8 cellular contexts compared by ENCODE assay signal in the genomic region with DNA sequence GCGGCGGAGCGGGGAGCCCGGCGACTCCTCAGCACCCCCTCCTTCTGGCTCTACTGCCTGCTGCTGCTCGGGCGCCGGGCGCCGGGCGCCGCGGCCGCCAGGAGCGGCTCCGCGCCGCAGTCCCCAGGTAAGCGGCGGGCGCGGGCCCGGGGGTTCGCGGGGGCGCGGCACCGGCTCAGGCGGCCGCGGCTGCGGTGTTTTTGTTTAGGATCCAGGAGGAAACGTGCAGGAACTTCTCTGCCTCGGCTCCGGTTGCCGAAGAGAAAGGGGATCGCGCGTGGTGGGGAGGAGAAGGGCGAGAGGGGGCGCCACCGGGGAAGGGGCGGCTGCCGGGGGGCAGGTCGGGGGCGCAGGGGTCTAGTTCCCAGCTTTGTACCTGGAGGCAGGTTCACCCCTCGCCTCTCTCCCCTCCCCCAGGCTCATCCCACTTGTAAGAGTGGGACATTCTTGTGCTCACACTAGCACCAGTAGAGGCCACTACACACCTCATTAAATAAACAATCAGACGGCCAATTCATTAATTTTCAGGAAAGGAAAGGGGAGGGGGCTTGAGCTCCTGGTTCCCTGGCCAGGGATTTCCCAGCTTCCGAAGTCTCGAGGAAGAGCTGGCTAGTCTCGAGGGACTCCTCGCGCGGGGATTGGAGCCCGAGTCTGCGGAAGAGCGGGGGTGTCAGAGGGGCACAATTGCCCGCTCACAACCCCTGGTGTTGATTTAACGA. TPM values are rescaled to one million over a fixed set of nuclear protein-coding genes. Genes with fewer than 3 reads are reported as not detected.
DNase-seq lines count a peak whose midpoint lies in the region; ATAC-seq, FAIRE-seq and TF ChIP-seq lines count a peak whose summit lies in the region.

No MANE protein-coding gene starts in this region.

- H3K9me3 Mint-ChIP-seq in astrocyte (ENCODE audit: unreplicated experiment) = no peaks in the 10 kb centered on the region

- H4K20me1 ChIP-seq in KMS-11 (ENCODE audit: insufficient read depth) = no peaks in the 10 kb centered on the region
- H4K20me1 ChIP-seq in astrocyte (ENCODE audit: insufficient read depth, low read length) = peaks cover 22% of the 10 kb centered on the region

- intact Hi-C loops in psoas muscle (cut with DNase I) = loop anchor here (5.0 to 10.0 kb wide), 3 partner anchors 86 to 268 kb away; partner anchors contain the start of gene ADPGK (in 1 of the 2)

- H3K79me2 ChIP-seq in KMS-11 (ENCODE audit: insufficient read depth, low read depth) (no peaks in the 10 kb centered on the region), astrocyte (ENCODE audit: insufficient read depth, low read length) (no peaks in the 10 kb centered on the region)

- H3K4me1 ChIP-seq in KMS-11 (ENCODE audit: low read depth, poor library complexity, severe bottlenecking) = peaks cover 15% of the 10 kb centered on the region
- peaks cover 9% of the 10 kb centered on the region for H3K4me1 ChIP-seq in astrocyte (ENCODE audit: insufficient read depth, low read length)
- peaks cover 55% of the 10 kb centered on the region for H3K4me1 ChIP-seq in psoas muscle

- DNase-seq in Ammon's horn (ENCODE audit: low spot score) (peak; percentile 83), SK-N-DZ (ENCODE audit: low spot score) (peak; percentile 72), astrocyte (ENCODE audit: low read depth) (peak; percentile 15), hippocampal formation (lab: John Stamatoyannopoulos, UW) (peak; percentile 40 to 70), psoas muscle (peak; percentile 38 to 70), SIG-M5 (lab: John Stamatoyannopoulos, UW) (no peak)

- peak overlapping the region; percentile 35; the same call in 1 of the 2 replicates for H3K9ac ChIP-seq in KMS-11
- peak overlapping the region; percentile 68 for H3K9ac ChIP-seq in astrocyte (ENCODE audit: low read length)

- H3K4me2 ChIP-seq in KMS-11 (peak overlapping the region; percentile 92), astrocyte (ENCODE audit: low read length) (peak overlapping the region; percentile 95)

- H2AFZ ChIP-seq in KMS-11 (ENCODE audit: low read depth) (peak overlapping the region; percentile 75), astrocyte (ENCODE audit: low read depth, low read length) (peak overlapping the region; percentile 53)

- ATAC-seq in GM19372 (IDR thresholded peaks at IDR 0.05; ENCODE audit: low read depth, unreplicated experiment) (peak; percentile 30), psoas muscle (peak in 3 of 4 donors; percentile 25 to 48 (median 32))

- H3K9me3 ChIP-seq in astrocyte (ENCODE audit: insufficient read depth, low read depth, low read length) = no peaks in the 10 kb centered on the region
- H3K9me3 ChIP-seq in psoas muscle = no peaks in the 10 kb centered on the region

- peak overlapping the region; percentile 79 for H3K27ac Mint-ChIP-seq in astrocyte (ENCODE audit: unreplicated experiment)

- H3K36me3 ChIP-seq in KMS-11 (ENCODE audit: insufficient read depth) = no peaks in the 10 kb centered on the region
- no peaks in the 10 kb centered on the region for H3K36me3 ChIP-seq in astrocyte (ENCODE audit: insufficient read depth, low read length)
- H3K36me3 ChIP-seq in psoas muscle (ENCODE audit: insufficient read depth in 1 of 2, low read depth in 1 of 2) = no peaks in the 10 kb centered on the region

- peaks cover 1% of the 10 kb centered on the region for H3K4me1 Mint-ChIP-seq in astrocyte (ENCODE audit: low read depth, unreplicated experiment)

- H3K4me3 ChIP-seq in KMS-11 (IDR thresholded peaks at IDR 0.05; ENCODE audit: insufficient read depth, low read depth, low read length) = no peak overlapping the region
- H3K4me3 ChIP-seq in astrocyte (ENCODE audit: insufficient read depth, low read depth, low read length) = peak overlapping the region; percentile 61
- H3K4me3 ChIP-seq in psoas muscle = peak overlapping the region; percentile 79

- H3K36me3 Mint-ChIP-seq in astrocyte (ENCODE audit: low read depth, unreplicated experiment) = no peaks in the 10 kb centered on the region

- 1% methylated on average over 26 to 59 of the region's 59 CpGs for WGBS in psoas muscle, 3 donors

- no peaks in the 10 kb centered on the region for H3K27me3 Mint-ChIP-seq in astrocyte (ENCODE audit: low read depth, unreplicated experiment)

- H3K27me3 ChIP-seq in KMS-11 (ENCODE audit: insufficient read depth, low read depth) (no peaks in the 10 kb centered on the region), astrocyte (ENCODE audit: insufficient read depth, low read length) (peaks cover 12% of the 10 kb centered on the region), psoas muscle (ENCODE audit: insufficient read depth in 3 of 3, low read length in 2 of 3) (no peaks in the 10 kb centered on the region)

- FAIRE-seq in astrocyte (lab: Jason Lieb, UNC) = no peak

- H3K4me3 Mint-ChIP-seq in astrocyte (ENCODE audit: unreplicated experiment) = peak overlapping the region; percentile 93

- peak; percentile 40 for TF ChIP-seq CTCF in KMS-11 (conservative IDR thresholded peaks at IDR 0.05; ENCODE audit: low read depth, low read length)
- TF ChIP-seq CTCF in astrocyte (IDR thresholded peaks at IDR 0.05; ENCODE audit: insufficient read depth, low read depth, low read length) = no peak
- peak; percentile 39 for TF ChIP-seq CTCF in psoas muscle (IDR thresholded peaks at IDR 0.05)

- H3K27ac ChIP-seq in KMS-11 (peak overlapping the region; percentile 42; the same call in 1 of the 2 replicates), astrocyte (ENCODE audit: low read depth, low read length) (no peak overlapping the region), psoas muscle (peak overlapping the region; percentile 83)

RNA-seq across cellular contexts. Expression of gene NEO1, which starts 0.6 kb away (rescaled TPM):
- 13.8 and 15.6 TPM in 2 replicates for polyA plus RNA-seq in SK-N-DZ (2014; cell fraction: cytosol; rRNA removed)
- polyA plus RNA-seq in SK-N-DZ (2014; cell fraction: nucleus; rRNA removed) = 7.7 and 20.0 TPM in 2 replicates
- total RNA-seq in astrocyte (30.3 and 39.5 TPM in 2 replicates), psoas muscle (10 to 100 TPM; 22.5 to 33.3 (median 26.0) TPM)
- polyA plus RNA-seq in psoas muscle = 10 to 100 TPM in 1 of 3 donors, 1 to 10 TPM in 2; 2.5 to 18.6 (median 7.8) TPM
